28 cellular contexts compared by ENCODE assay signal in the genomic region with DNA sequence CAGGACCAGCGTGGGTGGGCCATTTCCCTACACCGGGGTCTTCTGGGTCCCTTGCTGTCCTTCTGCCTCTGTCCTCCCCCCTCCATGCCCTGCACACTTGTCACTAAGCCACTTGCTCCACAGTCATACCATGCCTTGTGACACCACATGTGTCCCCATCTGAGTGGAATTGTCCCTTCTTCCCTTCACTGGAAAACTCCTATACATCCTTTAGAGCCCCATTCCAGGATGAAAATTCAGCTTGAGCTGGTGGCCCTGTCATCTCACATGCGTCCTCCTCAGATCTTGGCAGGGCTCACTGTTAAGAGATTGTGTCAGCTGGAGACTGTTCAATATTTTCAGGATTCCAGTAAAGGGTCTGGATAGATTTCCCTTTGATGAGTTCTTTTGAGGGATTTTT.
"Had no signal": no experiment of that assay in that cellular context is flagged by ENCODE, and none has a peak within 500 bp of the region (broad histone marks: within the 10 kb centered on the region; RNA-seq: fewer than 3 reads in every experiment).

No MANE protein-coding gene starts in this region.

- H3K4me1 Mint-ChIP-seq: natural killer cell; neural progenitor cell; stimulated activated effector memory CD8-positive, alpha-beta T cell treated with anti-CD3 and anti-CD28 coated beads, Interleukin-12 subunit alpha, Interleukin-12 subunit beta, amount 100 ng/mL, for 72 hours; stimulated activated naive B cell treated with anti-CD40 and anti-IgM and Interleukin-4, amounts not matched to agents 10 μg/mL and 1 μg/mL and 100 μg/mL, for 72 hours had no signal

- ATAC-seq: natural killer cell; psoas muscle; right cardiac atrium; right lobe of liver; stimulated activated effector memory CD8-positive, alpha-beta T cell treated with anti-CD3 and anti-CD28 coated beads, Interleukin-12 subunit alpha, Interleukin-12 subunit beta, amount 100 ng/mL, for 72 hours; stimulated activated naive B cell treated with anti-CD40 and anti-IgM and Interleukin-4, amounts not matched to agents 10 μg/mL and 1 μg/mL and 100 μg/mL, for 72 hours; upper lobe of right lung had no signal

- H3K36me3 ChIP-seq: neural progenitor cell, ovary, right lobe of liver, sigmoid colon, stomach, thoracic aorta, thyroid gland, tibial nerve, upper lobe of right lung, uterus had no signal

- H3K9me3 Mint-ChIP-seq: natural killer cell; neural progenitor cell; stimulated activated effector memory CD8-positive, alpha-beta T cell treated with anti-CD3 and anti-CD28 coated beads, Interleukin-12 subunit alpha, Interleukin-12 subunit beta, amount 100 ng/mL, for 72 hours; stimulated activated naive CD8-positive, alpha-beta T cell treated with anti-CD3 and anti-CD28 coated beads, Interleukin-15, Interleukin-2, amounts not matched to agents 100 ng/mL and 50 ng/mL, for 24 hours; type B pancreatic cell had no signal

- H3K27me3 Mint-ChIP-seq: stimulated activated naive B cell treated with anti-CD40 and anti-IgM and Interleukin-4, amounts not matched to agents 10 μg/mL and 1 μg/mL and 100 μg/mL, for 72 hours; stimulated activated naive CD8-positive, alpha-beta T cell treated with anti-CD3 and anti-CD28 coated beads, Interleukin-15, Interleukin-2, amounts not matched to agents 100 ng/mL and 50 ng/mL, for 24 hours had no signal

- DNase-seq: natural killer cell; occipital lobe; ovary; posterior cingulate gyrus; psoas muscle; right cardiac atrium; right lobe of liver; sigmoid colon; small intestine; stimulated activated CD4-positive, alpha-beta T cell treated with anti-CD3 and anti-CD28 coated beads, Interleukin-15, amount 100 ng/mL, for 24 hours; stimulated activated CD4-positive, alpha-beta T cell treated with anti-CD3 and anti-CD28 coated beads, Interleukin-2, amount 100 ng/mL, for 24 hours; stimulated activated CD4-positive, alpha-beta T cell treated with anti-CD3 and anti-CD28 coated beads, Interleukin-2, amount 100 ng/mL, for 48 hours; stimulated activated CD4-positive, alpha-beta T cell treated with anti-CD3 and anti-CD28 coated beads, Interleukin-4, amount 100 ng/mL, for 24 hours; stimulated activated naive B cell treated with anti-CD40 and anti-IgM and Interleukin-4, amounts not matched to agents 10 μg/mL and 1 μg/mL and 100 μg/mL, for 72 hours; stimulated activated naive CD4-positive, alpha-beta T cell treated with Interleukin-2 at 50 U/mL for 16 hours; stomach; thyroid gland; upper lobe of right lung; uterus had no signal

- H3K27me3 ChIP-seq: ovary, right lobe of liver, sigmoid colon, thyroid gland, tibial nerve, upper lobe of right lung, uterus had no signal

- H3K36me3 Mint-ChIP-seq: natural killer cell; neural progenitor cell; stimulated activated effector memory CD8-positive, alpha-beta T cell treated with anti-CD3 and anti-CD28 coated beads, Interleukin-12 subunit alpha, Interleukin-12 subunit beta, amount 100 ng/mL, for 72 hours; stimulated activated naive B cell treated with anti-CD40 and anti-IgM and Interleukin-4, amounts not matched to agents 10 μg/mL and 1 μg/mL and 100 μg/mL, for 72 hours; type B pancreatic cell had no signal

- H3K4me1 ChIP-seq: neural progenitor cell, parathyroid adenoma, psoas muscle, right lobe of liver, sigmoid colon, stomach, thyroid gland, tibial nerve, upper lobe of right lung, uterus had no signal

- H3K9ac ChIP-seq: neural progenitor cell, parathyroid adenoma had no signal

- H3K4me3 Mint-ChIP-seq: natural killer cell; nephron; neural progenitor cell; stimulated activated effector memory CD8-positive, alpha-beta T cell treated with anti-CD3 and anti-CD28 coated beads, Interleukin-12 subunit alpha, Interleukin-12 subunit beta, amount 100 ng/mL, for 72 hours; stimulated activated naive B cell treated with anti-CD40 and anti-IgM and Interleukin-4, amounts not matched to agents 10 μg/mL and 1 μg/mL and 100 μg/mL, for 72 hours; stimulated activated naive CD8-positive, alpha-beta T cell treated with anti-CD3 and anti-CD28 coated beads, Interleukin-15, Interleukin-2, amounts not matched to agents 100 ng/mL and 50 ng/mL, for 24 hours; type B pancreatic cell had no signal

- H3K9me3 ChIP-seq: ovary, psoas muscle, right lobe of liver, sigmoid colon, stomach, thoracic aorta, thyroid gland, tibial nerve, upper lobe of right lung, uterus had no signal

- H3K27ac Mint-ChIP-seq: natural killer cell; neural progenitor cell; progenitor cell of endocrine pancreas; stimulated activated naive B cell treated with anti-CD40 and anti-IgM and Interleukin-4, amounts not matched to agents 10 μg/mL and 1 μg/mL and 100 μg/mL, for 72 hours; stimulated activated naive CD8-positive, alpha-beta T cell treated with anti-CD3 and anti-CD28 coated beads, Interleukin-15, Interleukin-2, amounts not matched to agents 100 ng/mL and 50 ng/mL, for 24 hours; type B pancreatic cell had no signal

- H3K4me3 ChIP-seq: neural progenitor cell, ovary, psoas muscle, right lobe of liver, sigmoid colon, stomach, thoracic aorta, thyroid gland, tibial nerve, upper lobe of right lung, uterus had no signal

- H3K27ac ChIP-seq: neural progenitor cell, ovary, parathyroid adenoma, psoas muscle, right lobe of liver, sigmoid colon, stomach, thoracic aorta, thyroid gland, tibial nerve, upper lobe of right lung, uterus had no signal
